19 cellular contexts compared by ENCODE assay signal in genomic region chr5:55141945-55142690, GRCh38. TPM values are rescaled to one million over a fixed set of nuclear protein-coding genes. Genes with fewer than 3 reads are reported as not detected.
A peak's percentile ranks its signal among the peaks of the same experiment; 100 is the strongest.
DNase-seq lines count a peak whose midpoint lies in the region; ATAC-seq lines count a peak whose summit lies in the region.
"Had no signal": no experiment of that assay in that cellular context is flagged by ENCODE, and none has a peak within 500 bp of the region (broad histone marks: within the 10 kb centered on the region; RNA-seq: fewer than 3 reads in every experiment).

No MANE protein-coding gene starts in this region.

- peak overlapping the region; percentile 32 for H3K4me3 Mint-ChIP-seq in T-helper 17 cell
- H3K4me3 Mint-ChIP-seq in activated naive CD8-positive, alpha-beta T cell treated with anti-CD3 and anti-CD28 coated beads, Interleukin-2, amount 50 U/mL, for 24 hours, result no peak overlapping the region
- peak overlapping the region; percentile 26 for H3K4me3 Mint-ChIP-seq in stimulated activated effector memory CD8-positive, alpha-beta T cell treated with anti-CD3 and anti-CD28 coated beads, Interleukin-12 subunit alpha, Interleukin-12 subunit beta, amount 100 ng/mL, for 72 hours

- no peaks in the 10 kb centered on the region for H3K9me3 ChIP-seq in T-helper 17 cell (ENCODE audit: control insufficient read depth, low read length, poor library complexity, severe bottlenecking)
- H3K9me3 ChIP-seq: upper lobe of right lung had no signal

- no peak for ATAC-seq in T-helper 17 cell
- ATAC-seq in activated naive CD8-positive, alpha-beta T cell treated with anti-CD3 and anti-CD28 coated beads, Interleukin-2, amount 50 U/mL, for 24 hours, result peak; percentile 79
- peak; percentile 86 for ATAC-seq in stimulated activated effector memory CD8-positive, alpha-beta T cell treated with anti-CD3 and anti-CD28 coated beads, Interleukin-12 subunit alpha, Interleukin-12 subunit beta, amount 100 ng/mL, for 72 hours
- ATAC-seq: left ventricle myocardium superior, upper lobe of right lung had no signal

- peak; percentile 20 for DNase-seq in activated T-cell treated with anti-CD3 and anti-CD28 coated beads for 48 hours (ENCODE audit: low read depth)
- DNase-seq in activated T-cell treated with anti-CD3 and anti-CD28 coated beads for 4 hours, result no peak
- DNase-seq in T-helper 17 cell, result no peak
- DNase-seq in activated naive CD8-positive, alpha-beta T cell treated with anti-CD3 and anti-CD28 coated beads, Interleukin-2, amount 50 U/mL, for 24 hours, result peak; percentile 15
- DNase-seq in stimulated activated effector memory CD8-positive, alpha-beta T cell treated with anti-CD3 and anti-CD28 coated beads, Interleukin-12 subunit alpha, Interleukin-12 subunit beta, amount 100 ng/mL, for 72 hours (ENCODE audit: low spot score in 2 of 2), result peak in 1 of 2 donors; percentile 70
- no peak for DNase-seq in epidermal melanocyte (ENCODE audit: insufficient read length, low spot score)
- no peak for DNase-seq in occipital lobe (lab: John Stamatoyannopoulos, UW)
- no peak for DNase-seq in NCI-H1092 (lab: John Stamatoyannopoulos, UW)
- DNase-seq: cerebellar nuclear complex; effector CD8-positive, alpha-beta T cell; head of caudate nucleus; left ventricle myocardium superior; NCI-H1694 treated with DMSO at 0.1 percent for 48 hours; nucleus accumbens; retina; RPMI8226; upper lobe of right lung had no signal

- peaks cover 3% of the 10 kb centered on the region for H3K36me3 Mint-ChIP-seq in T-helper 17 cell (ENCODE audit: low read depth)
- H3K36me3 Mint-ChIP-seq in activated naive CD8-positive, alpha-beta T cell treated with anti-CD3 and anti-CD28 coated beads, Interleukin-2, amount 50 U/mL, for 24 hours (ENCODE audit: low read depth), result no peaks in the 10 kb centered on the region
- H3K36me3 Mint-ChIP-seq in stimulated activated effector memory CD8-positive, alpha-beta T cell treated with anti-CD3 and anti-CD28 coated beads, Interleukin-12 subunit alpha, Interleukin-12 subunit beta, amount 100 ng/mL, for 72 hours, result no peaks in the 10 kb centered on the region
- H3K36me3 Mint-ChIP-seq: immature natural killer cell had no signal

- H3K4me1 Mint-ChIP-seq in T-helper 17 cell, result peaks cover 21% of the 10 kb centered on the region
- H3K4me1 Mint-ChIP-seq in activated naive CD8-positive, alpha-beta T cell treated with anti-CD3 and anti-CD28 coated beads, Interleukin-2, amount 50 U/mL, for 24 hours, result peaks cover 33% of the 10 kb centered on the region
- H3K4me1 Mint-ChIP-seq in stimulated activated effector memory CD8-positive, alpha-beta T cell treated with anti-CD3 and anti-CD28 coated beads, Interleukin-12 subunit alpha, Interleukin-12 subunit beta, amount 100 ng/mL, for 72 hours, result peaks cover 35% of the 10 kb centered on the region

- H3K9me3 Mint-ChIP-seq in activated naive CD8-positive, alpha-beta T cell treated with anti-CD3 and anti-CD28 coated beads, Interleukin-2, amount 50 U/mL, for 24 hours, result no peaks in the 10 kb centered on the region
- no peaks in the 10 kb centered on the region for H3K9me3 Mint-ChIP-seq in stimulated activated effector memory CD8-positive, alpha-beta T cell treated with anti-CD3 and anti-CD28 coated beads, Interleukin-12 subunit alpha, Interleukin-12 subunit beta, amount 100 ng/mL, for 72 hours
- H3K9me3 Mint-ChIP-seq: immature natural killer cell had no signal

- H3K27ac Mint-ChIP-seq in T-helper 17 cell, result no peak overlapping the region
- peak overlapping the region; percentile 68 for H3K27ac Mint-ChIP-seq in activated naive CD8-positive, alpha-beta T cell treated with anti-CD3 and anti-CD28 coated beads, Interleukin-2, amount 50 U/mL, for 24 hours
- peak overlapping the region; percentile 69 for H3K27ac Mint-ChIP-seq in stimulated activated effector memory CD8-positive, alpha-beta T cell treated with anti-CD3 and anti-CD28 coated beads, Interleukin-12 subunit alpha, Interleukin-12 subunit beta, amount 100 ng/mL, for 72 hours

- H3K27me3 Mint-ChIP-seq in T-helper 17 cell, result no peaks in the 10 kb centered on the region
- H3K27me3 Mint-ChIP-seq in activated naive CD8-positive, alpha-beta T cell treated with anti-CD3 and anti-CD28 coated beads, Interleukin-2, amount 50 U/mL, for 24 hours, result peaks cover 23% of the 10 kb centered on the region

RNA-seq across cellular contexts. Expression of gene GPX8, which starts 17.9 kb away (rescaled TPM):
- not detected for total RNA-seq in T-helper 17 cell
- 4.4 TPM for total RNA-seq in occipital lobe

RNA-seq across cellular contexts. Expression of gene CDC20B, which starts 30.9 kb away (rescaled TPM):
- total RNA-seq in T-helper 17 cell, result not detected
- 0.78 TPM for total RNA-seq in occipital lobe
- total RNA-seq: left ventricle myocardium superior, MCF 10A, upper lobe of right lung had no signal

RNA-seq across cellular contexts. Expression of gene GZMA, which starts 39.7 kb away (rescaled TPM):
- total RNA-seq in T-helper 17 cell, result 10 to 100 TPM in 1 of 2 donors, 1 to 10 TPM in 1; 7.9 to 11.3 TPM
- not detected for total RNA-seq in occipital lobe
- total RNA-seq: MCF 10A had no signal

Comparison
In these comparisons a context has a peak if more than half of its experiments do, and no peak if none do; other contexts are left out.
1. DNase-seq: peak in activated T-cell treated with anti-CD3 and anti-CD28 coated beads for 48 hours (single experiment) and activated naive CD8-positive, alpha-beta T cell treated with anti-CD3 and anti-CD28 coated beads, Interleukin-2, amount 50 U/mL, for 24 hours (single experiment); none in activated T-cell treated with anti-CD3 and anti-CD28 coated beads for 4 hours (single experiment), T-helper 17 cell (0 of 3), epidermal melanocyte (single experiment), occipital lobe (single experiment) and NCI-H1092 (single experiment).